ENCODE assay signal across 9 cellular contexts in the genomic region with DNA sequence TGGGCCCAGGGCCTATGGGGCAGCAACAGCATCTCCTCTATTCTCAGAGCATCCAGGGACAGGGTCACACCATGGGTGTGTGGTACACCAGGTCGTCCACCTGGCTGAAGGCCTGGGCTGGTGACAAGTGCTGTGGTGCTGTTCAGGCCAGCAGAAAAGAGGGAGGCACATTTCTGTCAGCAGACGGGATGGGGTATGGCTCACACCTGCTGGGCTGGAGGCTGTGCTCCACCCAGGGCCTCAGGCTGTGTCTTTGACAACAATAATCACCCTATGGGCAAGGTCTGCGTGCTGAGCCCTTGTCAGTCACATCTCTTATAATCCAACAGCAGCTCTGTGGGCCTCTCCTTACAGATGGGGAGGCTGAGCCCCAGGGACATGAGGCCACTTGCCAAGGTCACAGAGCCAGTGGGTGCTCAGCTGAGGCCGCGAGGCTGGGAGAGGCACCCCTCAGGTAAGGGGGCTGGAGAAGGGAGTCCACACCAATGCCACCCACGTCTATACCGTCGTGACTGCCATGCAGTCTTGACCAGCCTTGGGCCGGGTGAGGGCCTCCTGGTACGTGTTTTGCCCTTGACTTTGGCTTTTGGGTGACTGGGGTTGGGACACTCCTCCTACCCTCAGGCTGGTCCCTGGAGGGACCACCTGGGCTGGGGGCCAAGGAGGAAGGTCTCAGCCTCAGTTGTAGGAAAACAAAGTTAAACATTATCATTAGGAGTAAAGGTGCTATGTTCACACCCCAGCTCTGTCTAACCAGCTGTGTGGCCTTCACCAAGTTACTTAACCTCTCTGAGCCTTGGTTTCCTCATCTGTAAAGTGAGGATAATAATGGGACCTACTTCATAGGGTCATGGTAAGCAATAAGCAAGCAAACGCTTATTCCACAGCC. TPM values are rescaled to one million over a fixed set of nuclear protein-coding genes. Genes with fewer than 3 reads are reported as not detected.
DNase-seq lines count a peak whose midpoint lies in the region; TF ChIP-seq lines count a peak whose summit lies in the region.
"Had no signal": no experiment of that assay in that cellular context is flagged by ENCODE, and none has a peak within 500 bp of the region (broad histone marks: within the 10 kb centered on the region; RNA-seq: fewer than 3 reads in every experiment).

No MANE protein-coding gene starts in this region.

- no peak overlapping the region for H3K4me3 ChIP-seq in CD4-positive, alpha-beta memory T cell (ENCODE audit: low read length in 2 of 2)
- H3K4me3 ChIP-seq in H7 (ENCODE audit: insufficient read depth, low read depth, low read length) (no peak overlapping the region), endodermal cell (ENCODE audit: low read length) (no peak overlapping the region)
- H3K4me3 ChIP-seq: body of pancreas had no signal

- no peaks in the 10 kb centered on the region for H3K36me3 Mint-ChIP-seq in CD4-positive, alpha-beta memory T cell
- no peaks in the 10 kb centered on the region for H3K36me3 Mint-ChIP-seq in endodermal cell (ENCODE audit: low read depth)

- H3K27me3 Mint-ChIP-seq in CD4-positive, alpha-beta memory T cell: no peaks in the 10 kb centered on the region
- peaks cover 16% of the 10 kb centered on the region for H3K27me3 Mint-ChIP-seq in endodermal cell (ENCODE audit: insufficient read depth)

- TF ChIP-seq CTCF in endodermal cell (conservative IDR thresholded peaks at IDR 0.05): no peak

- no peak overlapping the region for H3K27ac ChIP-seq in CD4-positive, alpha-beta memory T cell (ENCODE audit: low read depth, low read length)
- H3K27ac ChIP-seq in endodermal cell (ENCODE audit: low read depth, low read length): no peak overlapping the region

- H3K9me3 ChIP-seq in CD4-positive, alpha-beta memory T cell (ENCODE audit: control insufficient read depth in 1 of 2, low read length in 2 of 2): no peaks in the 10 kb centered on the region
- no peaks in the 10 kb centered on the region for H3K9me3 ChIP-seq in endodermal cell (ENCODE audit: control insufficient read depth, low read length)
- H3K9me3 ChIP-seq: body of pancreas had no signal

- POLR2A ChIA-PET in CD4-positive, alpha-beta memory T cell (lab: Charles Lee; ENCODE audit: partially characterized antibody): no interaction called here
- POLR2A ChIA-PET in HEK293T (lab: Yijun Ruan, JAX): interaction anchor here (1.1 kb wide), 1 partner anchor 8 kb away, joined by 3 read pairs; no protein-coding TSS in a partner anchor

- H3K4me1 ChIP-seq in CD4-positive, alpha-beta memory T cell (ENCODE audit: insufficient read depth, low read length): peaks cover 10% of the 10 kb centered on the region
- H3K4me1 ChIP-seq in endodermal cell (ENCODE audit: control insufficient read depth, insufficient read depth, low read length): peaks cover 3% of the 10 kb centered on the region

- no peaks in the 10 kb centered on the region for H3K36me3 ChIP-seq in CD4-positive, alpha-beta memory T cell (ENCODE audit: insufficient read depth, low read length)
- H3K36me3 ChIP-seq in H7 (replicated peaks; ENCODE audit: control insufficient read depth, insufficient read depth, low read length) (no peaks in the 10 kb centered on the region), endodermal cell (ENCODE audit: control insufficient read depth, insufficient read depth, low read length) (no peaks in the 10 kb centered on the region)

- no peaks in the 10 kb centered on the region for H3K9me3 Mint-ChIP-seq in CD4-positive, alpha-beta memory T cell
- H3K9me3 Mint-ChIP-seq in endodermal cell: no peaks in the 10 kb centered on the region

- H3K4me1 Mint-ChIP-seq in CD4-positive, alpha-beta memory T cell: peaks cover 6 to 15% (median 10%) of the 10 kb centered on the region in 4 donors
- peaks cover 13% of the 10 kb centered on the region for H3K4me1 Mint-ChIP-seq in endodermal cell

- intact Hi-C loops in CD4-positive, alpha-beta memory T cell (cut with micrococcal nuclease): loop anchor here (5.0 to 10.0 kb wide), 2 partner anchors 229 to 1523 kb away; a partner anchor contains a TSS
- intact Hi-C loops in posterior vena cava (cut with DNase I): loop anchor here (5.0 to 10.0 kb wide), 3 partner anchors 411 to 1521 kb away; no protein-coding TSS in a partner anchor

- peak overlapping the region in 6 of 8 donors; percentile 34 to 81 (median 66) for H3K4me3 Mint-ChIP-seq in CD4-positive, alpha-beta memory T cell
- no peak overlapping the region for H3K4me3 Mint-ChIP-seq in endodermal cell

- CTCF ChIA-PET in CD4-positive, alpha-beta memory T cell (lab: Charles Lee; ENCODE audit: partially characterized antibody): no interaction called here
- CTCF ChIA-PET in HEK293T (lab: Yijun Ruan, JAX): no interaction called here

- 94 to 100% methylated on average over 7 to 11 of the region's 11 CpGs for WGBS in endodermal cell (ENCODE audit: insufficient coverage in 1 of 2, insufficient read length in 1 of 2), 2 experiments

- peak in 1 of 5 donors; percentile 31 for DNase-seq in CD4-positive, alpha-beta memory T cell
- DNase-seq in H7 (peak; percentile 51), endodermal cell (peak; percentile 50), posterior vena cava (ENCODE audit: low spot score) (peak; percentile 62), nucleus accumbens (lab: John Stamatoyannopoulos, UW) (no peak), HEK293T (ENCODE audit: extremely low spot score) (no peak), NCI-H1105 (lab: John Stamatoyannopoulos, UW) (no peak)
- DNase-seq: T-helper 9 cell had no signal

- peak overlapping the region in 3 of 7 donors; percentile 24 to 60 (median 50) for H3K27ac Mint-ChIP-seq in CD4-positive, alpha-beta memory T cell
- H3K27ac Mint-ChIP-seq in endodermal cell: no peak overlapping the region

- H3K9ac ChIP-seq in endodermal cell (ENCODE audit: extremely low read depth, low read length, poor library complexity, severe bottlenecking): no peak overlapping the region

- no peaks in the 10 kb centered on the region for H3K27me3 ChIP-seq in CD4-positive, alpha-beta memory T cell (ENCODE audit: insufficient read depth, low read length)
- H3K27me3 ChIP-seq in H7 (ENCODE audit: control insufficient read depth, insufficient read depth, low read length) (peaks cover 11% of the 10 kb centered on the region; the same call in 1 of the 2 replicates), endodermal cell (ENCODE audit: control insufficient read depth, insufficient read depth, low read length, poor library complexity, severe bottlenecking) (no peaks in the 10 kb centered on the region)
- H3K27me3 ChIP-seq: body of pancreas had no signal

TF ChIP-seq in HEK293T, 16 proteins besides CTCF, POLR2A, EP300 and RAD21:
- TF ChIP-seq FOXM1 (IDR thresholded peaks at IDR 0.05; ENCODE audit: borderline replicate concordance) (no peak), CTBP1 (IDR thresholded peaks at IDR 0.05; ENCODE audit: borderline replicate concordance) (no peak)

RNA-seq across cellular contexts. Expression of a gene that starts 5.6 kb away (rescaled TPM):
- total RNA-seq in CD4-positive, alpha-beta memory T cell: 10 to 100 TPM; 12.4 to 13.3 TPM
- polyA plus RNA-seq in CD4-positive, alpha-beta memory T cell: 1 to 10 TPM; 1.2 to 4.4 TPM
- total RNA-seq in H7 (2014; rRNA removed; shearing (Covaris generic)): 76.3 and 102 TPM in 2 replicates
- total RNA-seq in endodermal cell (100 to 1,000 TPM in 1 of 2 donors, 10 to 100 TPM in 1; 93.0 to 106 TPM), posterior vena cava (10 to 100 TPM; 16.9 to 22.4 TPM)
- 81.5 TPM for polyA plus RNA-seq in endodermal cell (2013, experiment 1 of 2)
- polyA plus RNA-seq in endodermal cell (2013, experiment 2 of 2): 79.0 TPM

Comparison
In these comparisons a context has a peak if more than half of its experiments do, and no peak if none do; other contexts are left out.
1. DNase-seq: peak in H7 (single experiment), endodermal cell (single experiment) and posterior vena cava (single experiment); none in nucleus accumbens (0 of 56), HEK293T (single experiment) and NCI-H1105 (single experiment).